In the genomic region with DNA sequence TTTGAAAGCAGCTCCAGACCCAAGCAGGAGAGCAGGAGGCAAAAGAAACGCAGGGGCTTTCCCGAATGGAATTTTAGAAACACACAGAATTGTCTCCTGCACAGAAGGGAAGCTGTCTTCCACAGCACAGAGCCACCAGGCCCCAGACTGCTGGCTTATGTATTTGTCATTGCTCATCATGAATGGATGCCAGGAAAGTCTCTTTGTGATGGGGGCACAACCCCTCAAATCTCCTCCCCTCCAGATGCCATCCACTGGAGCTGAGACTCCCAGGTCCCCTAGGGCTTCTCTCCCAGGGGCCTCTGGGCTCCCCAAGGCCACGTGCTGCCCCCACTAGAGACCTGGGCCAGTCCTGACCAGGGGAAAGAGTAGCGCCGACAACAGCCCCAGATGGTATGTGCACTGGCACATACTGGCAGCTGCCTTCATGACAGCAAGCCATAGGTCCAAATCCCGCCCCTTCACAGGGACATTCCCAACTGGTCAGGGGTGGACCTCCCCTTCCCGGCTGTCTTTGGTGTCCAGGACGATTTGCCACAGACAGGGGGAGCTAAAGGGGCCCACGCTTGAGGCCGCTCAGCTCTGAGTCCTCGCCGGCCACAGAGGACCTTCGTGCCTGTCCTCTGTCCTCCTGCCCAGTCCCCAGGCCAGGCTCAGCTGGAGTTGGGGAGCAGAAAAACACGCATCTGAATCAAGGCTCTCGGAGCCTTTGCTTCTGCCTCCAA, we compare ENCODE assay signal across 10 cellular contexts.
DNase-seq lines count a peak whose midpoint lies in the region; ATAC-seq, FAIRE-seq and TF ChIP-seq lines count a peak whose summit lies in the region.
"Had no signal": no experiment of that assay in that cellular context is flagged by ENCODE, and none has a peak within 500 bp of the region (broad histone marks: within the 10 kb centered on the region; RNA-seq: fewer than 3 reads in every experiment).

No MANE protein-coding gene starts in this region.

- no peak for TF ChIP-seq CTCF in RWPE2 (IDR thresholded peaks at IDR 0.05; ENCODE audit: poor library complexity, severe bottlenecking)

- FAIRE-seq in GM12892 (lab: Jason Lieb, UNC) = no peak

- DNase-seq in Caki2 (ENCODE audit: low read depth) = peak; percentile 57
- peak; percentile 48 for DNase-seq in RWPE2 (ENCODE audit: low spot score)
- peak in 33 of 42 donors; percentile 20 to 81 (median 41) for DNase-seq in head of caudate nucleus
- DNase-seq in pons (ENCODE audit: low spot score) = peak; percentile 41
- no peak for DNase-seq in DMS153 (lab: John Stamatoyannopoulos, UW)
- no peak for DNase-seq in GM12892 (ENCODE audit: insufficient read length)
- DNase-seq: activated gamma-delta T cell had no signal

- no peaks in the 10 kb centered on the region for H3K9me3 ChIP-seq in RWPE2 (ENCODE audit: severe bottlenecking)

- no peak for TF ChIP-seq POLR2A in GM12892 (IDR thresholded peaks at IDR 0.05; ENCODE audit: low read depth, low read length)

- in situ Hi-C loops in Caki2 (cut with HindIII; ENCODE audit: low pct_unique_long_range_greater_than_20kb, low sequenced_read_pairs) = no loop called here

- no peaks in the 10 kb centered on the region for H3K36me3 ChIP-seq in RWPE2 (ENCODE audit: low read depth)

- no peaks in the 10 kb centered on the region for H3K27me3 ChIP-seq in RWPE2 (ENCODE audit: insufficient read depth, poor library complexity, severe bottlenecking)

- intact Hi-C loops in head of caudate nucleus (cut with DNase I) = loop anchor here (10.0 kb wide), 1 partner anchor 407 kb away; no protein-coding TSS in a partner anchor

- peaks cover 8% of the 10 kb centered on the region for H3K4me1 ChIP-seq in RWPE2 (ENCODE audit: insufficient read depth, poor library complexity, severe bottlenecking)

- ATAC-seq in RWPE2 (ENCODE audit: low read depth) = no peak
- ATAC-seq in GM21529 (IDR thresholded peaks at IDR 0.05; ENCODE audit: unreplicated experiment) = no peak
- ATAC-seq in GM18498 (IDR thresholded peaks at IDR 0.05; ENCODE audit: unreplicated experiment) = no peak

- no peak overlapping the region for H3K4me3 ChIP-seq in RWPE2 (ENCODE audit: severe bottlenecking)
- H3K4me3 ChIP-seq: SK-N-MC had no signal

- H3K27ac ChIP-seq in RWPE2 (ENCODE audit: poor library complexity, severe bottlenecking) = no peak overlapping the region
- H3K27ac ChIP-seq: SK-N-MC had no signal

Comparison
In these comparisons a context has a peak if more than half of its experiments do, and no peak if none do; other contexts are left out.
1. DNase-seq: peak in Caki2 (single experiment), RWPE2 (single experiment), head of caudate nucleus (33 of 42) and pons (single experiment); none in DMS153 (single experiment) and GM12892 (single experiment).